7 cellular contexts compared by ENCODE assay signal in the genomic region with DNA sequence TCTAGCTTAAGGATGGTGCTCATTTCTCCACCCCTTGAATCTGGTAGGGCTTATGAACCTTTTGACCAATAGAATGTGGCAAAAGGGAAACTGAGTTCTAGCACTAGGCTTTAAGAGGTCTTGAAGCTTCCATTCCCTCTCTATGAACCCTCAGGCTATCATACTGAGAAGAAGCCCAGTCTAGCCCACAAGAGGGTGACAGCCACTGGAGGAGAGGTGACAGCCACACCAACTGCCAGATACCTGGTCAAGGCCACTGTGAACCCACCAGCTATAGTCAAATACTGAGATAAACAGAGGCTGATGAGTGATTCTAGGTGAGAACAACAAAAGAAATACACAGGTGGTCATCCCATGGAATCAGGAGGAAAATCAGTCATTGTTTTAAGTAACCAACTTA. TPM values are rescaled to one million over a fixed set of nuclear protein-coding genes. Genes with fewer than 3 reads are reported as not detected.
"Had no signal": no experiment of that assay in that cellular context is flagged by ENCODE, and none has a peak within 500 bp of the region (broad histone marks: within the 10 kb centered on the region; RNA-seq: fewer than 3 reads in every experiment).

No MANE protein-coding gene starts in this region.

- H3K4me3 ChIP-seq: GM23338 had no signal

- H3K4me1 Mint-ChIP-seq: GM23338, H9, IgD-negative memory B cell had no signal

- H3K9me3 Mint-ChIP-seq: GM23338, H9 had no signal

- H3K36me3 Mint-ChIP-seq: IgD-negative memory B cell had no signal

- H2AFZ ChIP-seq: GM23338 had no signal

- ATAC-seq: GM23338 had no signal

- H3K4me2 ChIP-seq: GM23338, KMS-11 had no signal

- DNase-seq: H9, HCEC 1CT, KBM-7 had no signal

- H3K27ac ChIP-seq: KMS-11 had no signal

- H3K4me3 Mint-ChIP-seq: GM23338, H9, IgD-negative memory B cell had no signal

- H3K9ac ChIP-seq: KMS-11 had no signal

- H3K27ac Mint-ChIP-seq: GM23338, H9, IgD-negative memory B cell had no signal

RNA-seq across cellular contexts. Expression of gene NCKAP5, which starts 37.6 kb away (rescaled TPM):
- total RNA-seq: HT-29 had no signal
